In genomic region chr11:77347962-77348361, GRCh38 we compare ENCODE assay signal across 11 cellular contexts. TPM values are rescaled to one million over a fixed set of nuclear protein-coding genes. Genes with fewer than 3 reads are reported as not detected.
"Had no signal": no experiment of that assay in that cellular context is flagged by ENCODE, and none has a peak within 500 bp of the region (broad histone marks: within the 10 kb centered on the region; RNA-seq: fewer than 3 reads in every experiment).

No MANE protein-coding gene starts in this region.

- H3K4me3 ChIP-seq: GM23248, HAP-1 had no signal

- H3K27ac Mint-ChIP-seq: IgD-negative memory B cell had no signal

- ATAC-seq: HCT116 had no signal

- H3K27me3 Mint-ChIP-seq: IgD-negative memory B cell had no signal

- H3K4me3 Mint-ChIP-seq: IgD-negative memory B cell had no signal

- H3K27ac ChIP-seq: HL-60, KMS-11 had no signal

- H3K9me3 ChIP-seq: HAP-1 had no signal

- DNase-seq: GM23248, GOT3, H7, KBM-7 had no signal

- H3K9me3 Mint-ChIP-seq: IgD-negative memory B cell had no signal

- H3K4me1 ChIP-seq: HAP-1 had no signal

RNA-seq across cellular contexts. Expression of gene GDPD4, which starts 46.5 kb away (rescaled TPM):
- total RNA-seq: GM23248, H4, H7, HT1080 had no signal
- polyA plus RNA-seq: GM23248, IgD-negative memory B cell had no signal
